ENCODE assay signal across 31 cellular contexts in the genomic region with DNA sequence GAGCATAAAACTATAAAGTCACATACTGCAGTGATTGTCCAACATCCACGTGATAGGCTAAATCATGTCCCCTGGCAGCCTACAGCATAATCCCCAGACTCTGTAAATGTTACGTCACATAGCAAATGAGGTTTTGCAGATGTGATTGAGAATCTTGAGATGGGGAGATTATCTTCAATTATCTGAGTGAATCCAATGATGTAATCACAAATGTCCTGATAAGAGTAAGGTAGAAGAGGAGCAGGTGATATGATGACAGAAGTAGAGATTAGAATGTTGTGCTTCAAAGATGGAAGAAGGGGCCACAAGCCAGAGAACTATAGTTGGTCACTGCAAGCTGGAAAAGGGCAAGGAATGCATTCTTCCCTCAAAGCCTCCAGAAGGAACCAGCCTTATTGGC. TPM values are rescaled to one million over a fixed set of nuclear protein-coding genes. Genes with fewer than 3 reads are reported as not detected.
"Had no signal": no experiment of that assay in that cellular context is flagged by ENCODE, and none has a peak within 500 bp of the region (broad histone marks: within the 10 kb centered on the region; RNA-seq: fewer than 3 reads in every experiment).

No MANE protein-coding gene starts in this region.

- H3K27ac ChIP-seq: dorsolateral prefrontal cortex, neutrophil, psoas muscle, spleen, testis, tibial nerve, upper lobe of right lung, vagina had no signal

- H3K4me1 ChIP-seq: psoas muscle, spleen, testis, upper lobe of right lung, vagina had no signal

- H3K36me3 ChIP-seq: neutrophil, spleen, tibial nerve, upper lobe of right lung, vagina had no signal

- H3K4me3 ChIP-seq: dorsolateral prefrontal cortex, psoas muscle, spleen, testis, tibial nerve, upper lobe of right lung, vagina had no signal

- H3K9me3 ChIP-seq: neutrophil, psoas muscle, spleen, testis, tibial nerve, upper lobe of right lung, vagina had no signal

- DNase-seq: cortex of kidney; dorsolateral prefrontal cortex; effector CD8-positive, alpha-beta T cell; foreskin melanocyte; head of caudate nucleus; hippocampal formation; left colon; left ventricle myocardium superior; naive thymus-derived CD4-positive, alpha-beta T cell; nephron progenitor cell; psoas muscle; retina; spleen; stimulated activated CD4-positive, alpha-beta T cell treated with anti-CD3 and anti-CD28 coated beads, Interleukin-15, amount 100 ng/mL, for 24 hours; stimulated activated CD4-positive, alpha-beta T cell treated with anti-CD3 and anti-CD28 coated beads, Interleukin-1b, Interleukin-23, amount 100 ng/mL, for 48 hours; stimulated activated CD4-positive, alpha-beta T cell treated with anti-CD3 and anti-CD28 coated beads, Interleukin-4, amount 100 ng/mL, for 24 hours; stimulated activated naive B cell treated with anti-CD40 and anti-IgM and Interleukin-4, amounts not matched to agents 10 μg/mL and 1 μg/mL and 100 μg/mL, for 72 hours; stimulated activated naive CD8-positive, alpha-beta T cell treated with anti-CD3 and anti-CD28 coated beads, Interleukin-15, amount 100 ng/mL, for 72 hours; testis; upper lobe of right lung had no signal

- H3K27me3 ChIP-seq: neutrophil, spleen, testis, tibial nerve, upper lobe of right lung, vagina had no signal

- ATAC-seq: left colon; left ventricle myocardium superior; naive thymus-derived CD4-positive, alpha-beta T cell; psoas muscle; sciatic nerve; stimulated activated naive B cell treated with anti-CD40 and anti-IgM and Interleukin-4, amounts not matched to agents 10 μg/mL and 1 μg/mL and 100 μg/mL, for 72 hours; stimulated activated naive CD8-positive, alpha-beta T cell treated with anti-CD3 and anti-CD28 coated beads, Interleukin-15, amount 100 ng/mL, for 72 hours; upper lobe of right lung had no signal

RNA-seq across cellular contexts. Expression of a gene that starts 15.4 kb away (rescaled TPM):
- total RNA-seq: kidney epithelial cell; left colon; left ventricle myocardium superior; lung microvascular endothelial cell; mononuclear cell; naive thymus-derived CD4-positive, alpha-beta T cell; osteoblast; psoas muscle; sciatic nerve; skeletal muscle tissue; spleen; subcutaneous adipose tissue; testis; tibial nerve; upper lobe of right lung; vagina had no signal
- polyA plus RNA-seq: esophagus; naive thymus-derived CD4-positive, alpha-beta T cell; spleen had no signal
